1 cellular context compared by ENCODE assay signal in genomic region chr13:49606747-49607648, GRCh38.
TF ChIP-seq lines count a peak whose summit lies in the region.

No MANE protein-coding gene starts in this region.

TF ChIP-seq in K562, 482 proteins besides CTCF, POLR2A, EP300 and RAD21 (continued from another document and continues in another):
- TF ChIP-seq ARID3B (CRISPR knock-in tag; IDR thresholded peaks at IDR 0.05; ENCODE audit: borderline replicate concordance) (no peak), ZNF224 (CRISPR knock-in tag; IDR thresholded peaks at IDR 0.05) (no peak), SMC3 (conservative IDR thresholded peaks at IDR 0.05; ENCODE audit: insufficient read depth, low read depth, low read length) (peak; percentile 82), SRSF1 (IDR thresholded peaks at IDR 0.05; ENCODE audit: low read depth, low read length) (no peak), ETV1 (tag; conservative IDR thresholded peaks at IDR 0.05; ENCODE audit: low read depth) (no peak), DEAF1 (CRISPR knock-in tag; IDR thresholded peaks at IDR 0.05) (peak; percentile 68), SMAD4 (CRISPR knock-in tag; conservative IDR thresholded peaks at IDR 0.05) (no peak), HMBOX1 (IDR thresholded peaks at IDR 0.05) (peak; percentile 66), CTCFL (IDR thresholded peaks at IDR 0.05; ENCODE audit: borderline replicate concordance, insufficient read depth, low read depth, low read length, poor library complexity, severe bottlenecking) (peak; percentile 11), SRSF9 (IDR thresholded peaks at IDR 0.05; ENCODE audit: borderline replicate concordance, low read depth, low read length) (no peak), PBX2 (CRISPR knock-in tag; IDR thresholded peaks at IDR 0.05; ENCODE audit: low read depth) (no peak), PBX2 (tag; conservative IDR thresholded peaks at IDR 0.05; ENCODE audit: low read depth) (no peak), HNRNPH1 (optimal IDR thresholded peaks at IDR 0.05; ENCODE audit: low read depth, low read length) (no peak), ZNF77 (CRISPR knock-in tag; IDR thresholded peaks at IDR 0.05) (no peak), STAG1 (CRISPR knock-in tag; IDR thresholded peaks at IDR 0.05; ENCODE audit: borderline replicate concordance) (peak; percentile 51; the same call in 1 of the 2 replicates), NCOA6 (IDR thresholded peaks at IDR 0.05) (no peak), KLF10 (CRISPR knock-in tag; IDR thresholded peaks at IDR 0.05) (no peak), CLOCK (CRISPR knock-in tag; IDR thresholded peaks at IDR 0.05; ENCODE audit: borderline replicate concordance) (no peak), ZNF146 (CRISPR knock-in tag; IDR thresholded peaks at IDR 0.05; ENCODE audit: unreplicated experiment) (no peak), ZNF12 (CRISPR knock-in tag; IDR thresholded peaks at IDR 0.05) (no peak), NKRF (IDR thresholded peaks at IDR 0.05; ENCODE audit: borderline replicate concordance) (no peak), YY1 (IDR thresholded peaks at IDR 0.05; ENCODE audit: borderline replicate concordance in 1 of 3, control insufficient read depth in 1 of 3, extremely low read depth in 1 of 3, insufficient read depth in 3 of 3, insufficient read length in 1 of 3, insufficient replicate concordance in 2 of 3, low read depth in 1 of 3, low read length in 2 of 3) (peak in 2 of 3 experiments; percentile 62 to 74), TRIM25 (IDR thresholded peaks at IDR 0.05; ENCODE audit: borderline replicate concordance) (no peak), ZNF507 (tag; conservative IDR thresholded peaks at IDR 0.05) (no peak), ZBTB40 (IDR thresholded peaks at IDR 0.05) (no peak), ZBTB40 (CRISPR knock-in tag; IDR thresholded peaks at IDR 0.05) (no peak), RBFOX2 (IDR thresholded peaks at IDR 0.05; ENCODE audit: low read depth, low read length) (no peak), PHB (CRISPR knock-in tag; IDR thresholded peaks at IDR 0.05) (no peak)
